9 cellular contexts compared by ENCODE assay signal in genomic region chr21:39004776-39005605, GRCh38.
A peak's percentile ranks its signal among the peaks of the same experiment; 100 is the strongest.
DNase-seq lines count a peak whose midpoint lies in the region; ATAC-seq and TF ChIP-seq lines count a peak whose summit lies in the region.
"Had no signal": no experiment of that assay in that cellular context is flagged by ENCODE, and none has a peak within 500 bp of the region (broad histone marks: within the 10 kb centered on the region; RNA-seq: fewer than 3 reads in every experiment).

No MANE protein-coding gene starts in this region.

- H3K27me3 Mint-ChIP-seq in neural progenitor cell (ENCODE audit: insufficient read depth, low read depth): peaks cover 11% of the 10 kb centered on the region

- H3K36me3 ChIP-seq in GM23248 (ENCODE audit: low read depth): no peaks in the 10 kb centered on the region
- no peaks in the 10 kb centered on the region for H3K36me3 ChIP-seq in esophagus (ENCODE audit: control insufficient read depth in 2 of 2, insufficient read depth in 2 of 2, low read length in 1 of 2)
- H3K36me3 ChIP-seq in neural progenitor cell: no peaks in the 10 kb centered on the region
- H3K36me3 ChIP-seq: cardiac muscle cell had no signal

- peaks cover 29% of the 10 kb centered on the region for H3K4me1 ChIP-seq in GM23248 (ENCODE audit: insufficient read depth)
- H3K4me1 ChIP-seq in esophagus (ENCODE audit: control insufficient read depth in 2 of 2, insufficient read depth in 2 of 2, low read length in 1 of 2): peaks cover 3 to 7% of the 10 kb centered on the region in 2 donors
- peaks cover 6% of the 10 kb centered on the region for H3K4me1 ChIP-seq in neural progenitor cell

- H3K9me3 Mint-ChIP-seq in neural progenitor cell: peaks cover 2% of the 10 kb centered on the region

- in situ Hi-C loops in GM23248 (cut with MboI): no loop called here

- H3K36me3 Mint-ChIP-seq in neural progenitor cell: no peaks in the 10 kb centered on the region

- DNase-seq in GM23248 (no peak), OCI-M1 (lab: John Stamatoyannopoulos, UW) (peak; percentile 45), neural progenitor cell (ENCODE audit: low spot score) (no peak), NCI-H226 (no peak)

- no peaks in the 10 kb centered on the region for H3K9me2 ChIP-seq in GM23248 (ENCODE audit: insufficient read depth)

- no peak overlapping the region for H3K4me3 Mint-ChIP-seq in neural progenitor cell

- H3K27ac ChIP-seq in GM23248 (peak overlapping the region; percentile 26), esophagus (ENCODE audit: low read depth in 2 of 2, low read length in 1 of 2) (peak overlapping the region; percentile 53 to 77), neural progenitor cell (no peak overlapping the region)
- H3K27ac ChIP-seq: cardiac muscle cell had no signal

- H4K20me1 ChIP-seq in GM23248 (ENCODE audit: insufficient read depth) (no peaks in the 10 kb centered on the region), neural progenitor cell (ENCODE audit: low read depth) (no peaks in the 10 kb centered on the region)

- H3K9me3 ChIP-seq in GM23248 (ENCODE audit: low read depth) (no peaks in the 10 kb centered on the region), esophagus (ENCODE audit: control insufficient read depth in 2 of 2, insufficient read depth in 1 of 2, low read depth in 1 of 2, low read length in 1 of 2) (no peaks in the 10 kb centered on the region), neural progenitor cell (ENCODE audit: low read depth) (no peaks in the 10 kb centered on the region)

- H3K9ac ChIP-seq in GM23248 (peak overlapping the region; percentile 22; the same call in 1 of the 2 replicates), neural progenitor cell (no peak overlapping the region)

- H3K4me3 ChIP-seq in GM23248: no peak overlapping the region
- no peak overlapping the region for H3K4me3 ChIP-seq in esophagus (ENCODE audit: low read depth in 1 of 2, low read length in 2 of 2)
- H3K4me3 ChIP-seq in neural progenitor cell: no peak overlapping the region
- H3K4me3 ChIP-seq: cardiac muscle cell had no signal

- H3K27ac Mint-ChIP-seq in neural progenitor cell: peak overlapping the region; percentile 96

- H3K4me1 Mint-ChIP-seq in neural progenitor cell: peaks cover 37% of the 10 kb centered on the region

- 36 to 41% methylated on average over 18 to 20 of the region's 20 CpGs for WGBS in GM23248 (ENCODE audit: low coverage in 1 of 2, low lambda C conversion rate in 2 of 2, missing lambda C conversion rate in 2 of 2), 2 experiments
- 22 to 27% methylated on average over 14 to 18 of the region's 20 CpGs for WGBS in esophagus, 2 donors

- ATAC-seq in HG02938 (IDR thresholded peaks at IDR 0.05; ENCODE audit: unreplicated experiment): no peak
- ATAC-seq in GM18502 (IDR thresholded peaks at IDR 0.05; ENCODE audit: poor library complexity, unreplicated experiment): no peak
- ATAC-seq in GM18498 (IDR thresholded peaks at IDR 0.05; ENCODE audit: unreplicated experiment): no peak

- TF ChIP-seq CTCF in neural progenitor cell (IDR thresholded peaks at IDR 0.05): no peak

- H3F3A ChIP-seq in GM23248 (ENCODE audit: insufficient read depth) (peaks cover 13% of the 10 kb centered on the region), neural progenitor cell (ENCODE audit: low read depth) (no peaks in the 10 kb centered on the region)

- H3K79me2 ChIP-seq in GM23248 (ENCODE audit: insufficient read depth) (no peaks in the 10 kb centered on the region), neural progenitor cell (ENCODE audit: low read depth) (no peaks in the 10 kb centered on the region)

- H3K27me3 ChIP-seq in GM23248 (replicated peaks; ENCODE audit: insufficient read depth) (no peaks in the 10 kb centered on the region), esophagus (ENCODE audit: control insufficient read depth in 1 of 2, insufficient read depth in 2 of 2, low read length in 2 of 2) (no peaks in the 10 kb centered on the region), neural progenitor cell (no peaks in the 10 kb centered on the region)
- H3K27me3 ChIP-seq: cardiac muscle cell had no signal

- no peak overlapping the region for H2AFZ ChIP-seq in GM23248
- H2AFZ ChIP-seq in neural progenitor cell (replicated peaks): no peak overlapping the region

- H3K4me2 ChIP-seq in GM23248 (ENCODE audit: unreplicated experiment): no peak overlapping the region
- H3K4me2 ChIP-seq in neural progenitor cell: no peak overlapping the region
